8 cellular contexts compared by ENCODE assay signal in the genomic region with DNA sequence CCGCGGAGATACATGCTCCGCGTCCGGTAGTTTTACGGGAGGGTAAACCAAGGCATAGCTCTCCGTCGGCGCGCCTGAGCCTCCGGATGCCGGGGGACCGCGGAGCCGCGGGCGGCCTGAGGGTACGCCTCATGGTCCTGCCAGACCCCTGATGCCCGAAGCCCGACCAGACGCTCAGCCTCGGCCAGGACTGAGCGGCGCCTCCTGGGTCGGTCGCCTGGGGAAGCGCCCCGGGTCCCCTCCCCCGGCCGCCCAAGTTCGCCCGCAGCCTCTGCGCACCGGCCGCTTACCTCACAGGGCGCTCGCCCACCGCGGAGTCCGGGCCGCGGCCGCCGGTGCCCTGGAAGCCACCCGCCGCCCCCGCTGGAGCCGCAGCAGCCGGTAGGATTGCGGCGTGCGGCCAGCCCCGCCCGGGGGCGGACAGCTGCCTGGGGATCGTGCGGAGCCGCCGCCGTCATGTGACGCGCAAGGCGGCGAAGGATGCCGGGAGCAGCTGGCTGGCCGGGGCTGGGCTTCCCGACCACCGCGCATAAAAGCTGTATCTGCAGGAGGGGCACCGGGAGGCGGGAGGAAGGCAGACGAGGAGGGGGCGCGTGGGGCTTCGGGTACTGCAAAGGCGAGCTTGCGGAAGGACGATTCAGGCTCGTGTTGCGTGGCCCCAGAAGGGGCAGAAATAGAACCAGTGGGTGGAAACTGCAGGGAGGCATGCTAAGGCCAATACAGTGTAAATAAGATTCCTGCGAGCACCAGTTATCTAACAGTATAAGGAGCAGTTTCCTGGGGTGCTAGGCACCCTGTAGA. TPM values are rescaled to one million over a fixed set of nuclear protein-coding genes. Genes with fewer than 3 reads are reported as not detected.
A peak's percentile ranks its signal among the peaks of the same experiment; 100 is the strongest.
DNase-seq lines count a peak whose midpoint lies in the region; ATAC-seq and TF ChIP-seq lines count a peak whose summit lies in the region.

A gene with protein sequence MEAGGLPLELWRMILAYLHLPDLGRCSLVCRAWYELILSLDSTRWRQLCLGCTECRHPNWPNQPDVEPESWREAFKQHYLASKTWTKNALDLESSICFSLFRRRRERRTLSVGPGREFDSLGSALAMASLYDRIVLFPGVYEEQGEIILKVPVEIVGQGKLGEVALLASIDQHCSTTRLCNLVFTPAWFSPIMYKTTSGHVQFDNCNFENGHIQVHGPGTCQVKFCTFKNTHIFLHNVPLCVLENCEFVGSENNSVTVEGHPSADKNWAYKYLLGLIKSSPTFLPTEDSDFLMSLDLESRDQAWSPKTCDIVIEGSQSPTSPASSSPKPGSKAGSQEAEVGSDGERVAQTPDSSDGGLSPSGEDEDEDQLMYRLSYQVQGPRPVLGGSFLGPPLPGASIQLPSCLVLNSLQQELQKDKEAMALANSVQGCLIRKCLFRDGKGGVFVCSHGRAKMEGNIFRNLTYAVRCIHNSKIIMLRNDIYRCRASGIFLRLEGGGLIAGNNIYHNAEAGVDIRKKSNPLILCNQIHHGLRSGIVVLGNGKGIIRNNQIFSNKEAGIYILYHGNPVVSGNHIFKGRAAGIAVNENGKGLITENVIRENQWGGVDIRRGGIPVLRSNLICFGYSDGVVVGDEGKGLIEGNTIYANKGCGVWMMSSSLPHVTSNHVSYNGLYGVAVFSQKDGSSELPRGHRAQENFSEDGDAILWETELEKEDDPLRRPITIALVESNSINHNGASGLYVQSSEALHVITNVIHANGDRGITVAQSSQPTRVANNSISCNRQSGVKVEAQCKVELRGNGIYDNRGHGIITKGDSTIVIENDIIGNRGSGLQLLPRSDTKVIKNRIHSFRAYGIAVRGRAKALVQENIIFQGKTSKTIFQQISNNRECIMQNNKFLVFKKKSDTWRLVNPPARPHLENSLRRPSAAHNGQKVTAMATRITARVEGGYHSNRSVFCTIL (minus strand): TSS at position 460 of the 801 bp plus-strand sequence. CDS start 34,612 bp downstream, outside the sequence.

- peaks cover 17% of the 10 kb centered on the region for H3K4me1 Mint-ChIP-seq in activated CD4-positive, alpha-beta T cell treated with anti-CD3 and anti-CD28 coated beads for 36 hours

- POLR2A ChIA-PET in activated CD4-positive, alpha-beta T cell treated with anti-CD3 and anti-CD28 coated beads for 36 hours (lab: Charles Lee): interaction anchor here (0.5 to 2.4 kb wide), 3 partner anchors 13 to 130 kb away, joined by 3 to 6 read pairs (median 3); partner anchors contain the start of gene TOMM5

- H3K9me3 Mint-ChIP-seq in activated CD4-positive, alpha-beta T cell treated with anti-CD3 and anti-CD28 coated beads for 36 hours (ENCODE audit: low read depth): no peaks in the 10 kb centered on the region

- CTCF ChIA-PET in activated CD4-positive, alpha-beta T cell treated with anti-CD3 and anti-CD28 coated beads for 36 hours (lab: Charles Lee): interaction anchor here (1.6 to 3.2 kb wide), 2 partner anchors 10 to 18 kb away, joined by 6 to 26 read pairs; partner anchors contain the start of gene TOMM5

- peak; percentile 22 for TF ChIP-seq POLR2A in GM15510 (IDR thresholded peaks at IDR 0.05; ENCODE audit: borderline replicate concordance, extremely low read depth, insufficient read length)

- peak within 1 kb of the TSS; percentile 63 for H3K27ac Mint-ChIP-seq in activated CD4-positive, alpha-beta T cell treated with anti-CD3 and anti-CD28 coated beads for 36 hours

- peak; percentile 85 for ATAC-seq in HG02642 (IDR thresholded peaks at IDR 0.05; ENCODE audit: poor library complexity, unreplicated experiment)
- peak; percentile 69 for ATAC-seq in activated CD4-positive, alpha-beta T cell treated with anti-CD3 and anti-CD28 coated beads for 36 hours

- H3K4me3 Mint-ChIP-seq in activated CD4-positive, alpha-beta T cell treated with anti-CD3 and anti-CD28 coated beads for 36 hours: peak within 1 kb of the TSS; percentile 75

- intact Hi-C loops in activated CD4-positive, alpha-beta T cell treated with anti-CD3 and anti-CD28 coated beads for 36 hours (cut with DNase I, micrococcal nuclease): loop anchor here (5.0 to 10.0 kb wide), 2 partner anchors 89 to 541 kb away; partner anchors contain the start of genes PAX5 (in 2 of the 2) and POLR1E (in 1 of the 2)

- peaks cover 23% of the 10 kb centered on the region for H3K36me3 Mint-ChIP-seq in activated CD4-positive, alpha-beta T cell treated with anti-CD3 and anti-CD28 coated beads for 36 hours (ENCODE audit: low read depth)

- DNase-seq in NCI-H2029 (lab: John Stamatoyannopoulos, UW): peak; percentile 55
- DNase-seq in activated CD4-positive, alpha-beta T cell treated with anti-CD3 and anti-CD28 coated beads for 36 hours: peak; percentile 68
- peak; percentile 54 for DNase-seq in dedifferentiated amniotic fluid mesenchymal stem cell (ENCODE audit: extremely low spot score)
- DNase-seq in left kidney (ENCODE audit: low read depth, low spot score): peak; percentile 95
- peak; percentile 22 for DNase-seq in stimulated activated CD4-positive, alpha-beta T cell treated with anti-CD3 and anti-CD28 coated beads, Interleukin-1b, Interleukin-23, amount 100 ng/mL, for 48 hours
- no peak for DNase-seq in RKO (ENCODE audit: low spot score)

- no peaks in the 10 kb centered on the region for H3K27me3 Mint-ChIP-seq in activated CD4-positive, alpha-beta T cell treated with anti-CD3 and anti-CD28 coated beads for 36 hours

RNA-seq across cellular contexts. Expression of the gene that starts here (rescaled TPM):
- 1 to 10 TPM; 2.6 TPM for total RNA-seq in activated CD4-positive, alpha-beta T cell treated with anti-CD3 and anti-CD28 coated beads for 36 hours
